ENCODE assay signal across 27 cellular contexts in genomic region chr9:36714161-36714560, GRCh38.
"Had no signal": no experiment of that assay in that cellular context is flagged by ENCODE, and none has a peak within 500 bp of the region (broad histone marks: within the 10 kb centered on the region; RNA-seq: fewer than 3 reads in every experiment).

No MANE protein-coding gene starts in this region.

- H3K27ac ChIP-seq: stomach, suprapubic skin, testis, thoracic aorta, thyroid gland, tibial artery, tibial nerve, transverse colon, upper lobe of left lung, upper lobe of right lung, uterus, vagina had no signal

- H3K27ac Mint-ChIP-seq: stimulated activated effector memory CD8-positive, alpha-beta T cell treated with anti-CD3 and anti-CD28 coated beads, Interleukin-12 subunit alpha, Interleukin-12 subunit beta, amount 100 ng/mL, for 72 hours; stimulated activated memory B cell treated with anti-CD40 and anti-IgM and Interleukin-4, amounts not matched to agents 10 μg/mL and 1 μg/mL and 100 μg/mL, for 72 hours; stimulated activated naive CD8-positive, alpha-beta T cell treated with anti-CD3 and anti-CD28 coated beads, Interleukin-15, Interleukin-2, amounts not matched to agents 100 ng/mL and 50 ng/mL, for 24 hours; type B pancreatic cell had no signal

- H3K4me1 ChIP-seq: stomach, suprapubic skin, testis, thyroid gland, tibial artery, tibial nerve, transverse colon, upper lobe of left lung, upper lobe of right lung, uterus, vagina had no signal

- H3K36me3 Mint-ChIP-seq: stimulated activated effector memory CD8-positive, alpha-beta T cell treated with anti-CD3 and anti-CD28 coated beads, Interleukin-12 subunit alpha, Interleukin-12 subunit beta, amount 100 ng/mL, for 72 hours; stimulated activated memory B cell treated with anti-CD40 and anti-IgM and Interleukin-4, amounts not matched to agents 10 μg/mL and 1 μg/mL and 100 μg/mL, for 72 hours; type B pancreatic cell had no signal

- DNase-seq: stimulated activated CD4-positive, alpha-beta T cell treated with anti-CD3 and anti-CD28 coated beads, Interleukin-2, amount 100 ng/mL, for 48 hours; stimulated activated CD4-positive, alpha-beta T cell treated with anti-CD3 and anti-CD28 coated beads, Interleukin-4, amount 100 ng/mL, for 1 hour; stimulated activated CD4-positive, alpha-beta T cell treated with anti-CD3 and anti-CD28 coated beads, Interleukin-4, amount 100 ng/mL, for 24 hours; stimulated activated CD4-positive, alpha-beta T cell treated with anti-CD3 and anti-CD28 coated beads, Interleukin-4, amount 100 ng/mL, for 4 hours; stimulated activated CD8-positive, alpha-beta memory T cell treated with anti-CD3 and anti-CD28 coated beads, Interleukin-4, amount 100 ng/mL, for 48 hours; stimulated activated naive B cell treated with anti-CD40 and anti-IgM and Interleukin-4, amounts not matched to agents 10 μg/mL and 1 μg/mL and 100 μg/mL, for 72 hours; stimulated activated naive CD4-positive, alpha-beta T cell; stimulated activated naive CD4-positive, alpha-beta T cell treated with Interleukin-2 at 50 U/mL for 16 hours; stimulated activated naive CD8-positive, alpha-beta T cell treated with anti-CD3 and anti-CD28 coated beads, Interleukin-15, amount 100 ng/mL, for 72 hours; stimulated activated naive CD8-positive, alpha-beta T cell treated with anti-CD3 and anti-CD28 coated beads, Interleukin-15, Interleukin-2, amounts not matched to agents 100 U/mL and 50 U/mL, for 24 hours; stomach; substantia nigra; testis; thyroid gland; tibial artery; transverse colon; upper lobe of right lung; uterus had no signal

- H3K27me3 Mint-ChIP-seq: stimulated activated memory B cell treated with anti-CD40 and anti-IgM and Interleukin-4, amounts not matched to agents 10 μg/mL and 1 μg/mL and 100 μg/mL, for 72 hours had no signal

- H3K4me3 ChIP-seq: stomach, suprapubic skin, testis, thoracic aorta, thyroid gland, tibial artery, tibial nerve, transverse colon, upper lobe of left lung, upper lobe of right lung, uterus, vagina had no signal

- H3K4me3 Mint-ChIP-seq: stimulated activated effector memory CD8-positive, alpha-beta T cell treated with anti-CD3 and anti-CD28 coated beads, Interleukin-12 subunit alpha, Interleukin-12 subunit beta, amount 100 ng/mL, for 72 hours; stimulated activated memory B cell treated with anti-CD40 and anti-IgM and Interleukin-4, amounts not matched to agents 10 μg/mL and 1 μg/mL and 100 μg/mL, for 72 hours; stimulated activated naive B cell treated with anti-CD40 and anti-IgM and Interleukin-4, amounts not matched to agents 10 μg/mL and 1 μg/mL and 100 μg/mL, for 72 hours; stimulated activated naive CD8-positive, alpha-beta T cell treated with anti-CD3 and anti-CD28 coated beads, Interleukin-15, amount 100 ng/mL, for 72 hours; stimulated activated naive CD8-positive, alpha-beta T cell treated with anti-CD3 and anti-CD28 coated beads, Interleukin-15, Interleukin-2, amounts not matched to agents 100 ng/mL and 50 ng/mL, for 24 hours; type B pancreatic cell had no signal

- H3K4me1 Mint-ChIP-seq: stimulated activated effector memory CD8-positive, alpha-beta T cell treated with anti-CD3 and anti-CD28 coated beads, Interleukin-12 subunit alpha, Interleukin-12 subunit beta, amount 100 ng/mL, for 72 hours; stimulated activated memory B cell treated with anti-CD40 and anti-IgM and Interleukin-4, amounts not matched to agents 10 μg/mL and 1 μg/mL and 100 μg/mL, for 72 hours; stimulated activated naive CD8-positive, alpha-beta T cell treated with anti-CD3 and anti-CD28 coated beads, Interleukin-15, amount 100 ng/mL, for 72 hours had no signal

- H3K9me3 ChIP-seq: suprapubic skin, testis, thoracic aorta, thyroid gland, tibial artery, tibial nerve, transverse colon, upper lobe of left lung, upper lobe of right lung, uterus, vagina had no signal

- H3K27me3 ChIP-seq: testis, thyroid gland, tibial artery, tibial nerve, transverse colon, upper lobe of left lung, upper lobe of right lung, uterus, vagina had no signal

- H3K36me3 ChIP-seq: stomach, suprapubic skin, thoracic aorta, thyroid gland, tibial artery, tibial nerve, transverse colon, upper lobe of left lung, upper lobe of right lung, uterus, vagina had no signal

- H3K9me3 Mint-ChIP-seq: stimulated activated naive CD8-positive, alpha-beta T cell treated with anti-CD3 and anti-CD28 coated beads, Interleukin-15, Interleukin-2, amounts not matched to agents 100 ng/mL and 50 ng/mL, for 24 hours had no signal
